ENCODE assay signal across 8 cellular contexts in genomic region chr10:12605580-12606405, GRCh38.
DNase-seq lines count a peak whose midpoint lies in the region; ATAC-seq and TF ChIP-seq lines count a peak whose summit lies in the region.

No MANE protein-coding gene starts in this region.

- no peaks in the 10 kb centered on the region for H4K20me1 ChIP-seq in H9 (ENCODE audit: control insufficient read depth, insufficient read depth, insufficient read length)

- no peak overlapping the region for H2BK5ac ChIP-seq in H9 (ENCODE audit: insufficient read length, low read length)

- H3K36me3 Mint-ChIP-seq in H9 (ENCODE audit: insufficient read depth in 1 of 3, low read depth in 3 of 3), result peaks cover 0 to 2% (median 1%) of the 10 kb centered on the region in 3 experiments; a peak in 3 of 7 replicates
- no peaks in the 10 kb centered on the region for H3K36me3 Mint-ChIP-seq in naive thymus-derived CD8-positive, alpha-beta T cell

- no peaks in the 10 kb centered on the region for H3K27me3 ChIP-seq in H9 (ENCODE audit: insufficient read depth, low read length)
- H3K27me3 ChIP-seq in testis, result no peaks in the 10 kb centered on the region

- H3K79me1 ChIP-seq in H9 (ENCODE audit: insufficient read depth, low read depth, low read length, poor library complexity, severe bottlenecking), result no peaks in the 10 kb centered on the region

- POLR2A ChIA-PET in naive thymus-derived CD8-positive, alpha-beta T cell (lab: Charles Lee), result interaction anchor here (0.7 to 1.7 kb wide), 9 partner anchors 11 to 256 kb away, joined by 3 to 11 read pairs (median 4); partner anchors contain the start of gene CAMK1D

- H4K5ac ChIP-seq in H9 (ENCODE audit: insufficient read length, low read depth, low read length), result no peak overlapping the region

- H3K23me2 ChIP-seq in H9 (ENCODE audit: insufficient read length, low read depth, low read length, poor library complexity, severe bottlenecking), result peaks cover 3% of the 10 kb centered on the region

- H3K18ac ChIP-seq in H9 (ENCODE audit: insufficient read length, low read depth, low read length), result no peak overlapping the region

- no peak overlapping the region for H4K8ac ChIP-seq in H9 (replicated peaks; ENCODE audit: insufficient read length, low read depth, low read length)

- no peak overlapping the region for H2BK12ac ChIP-seq in H9 (ENCODE audit: insufficient read length, low read depth, low read length)

- H3K9ac ChIP-seq in H9 (ENCODE audit: extremely low read depth, insufficient read length, low read length), result no peak overlapping the region

- DNase-seq in GM10266 (ENCODE audit: extremely low spot score), result peak; percentile 39
- no peak for DNase-seq in H9
- peak; percentile 79 for DNase-seq in NCI-H2029 (lab: John Stamatoyannopoulos, UW)
- DNase-seq in activated CD4-positive, alpha-beta T cell treated with anti-CD3 and anti-CD28 coated beads, Interleukin-2, amount 50 U/mL, for 4 hours, result peak; percentile 26 to 34
- DNase-seq in effector CD4-positive, alpha-beta T cell, result peak; percentile 13
- peak; percentile 21 to 79 (median 62) for DNase-seq in naive thymus-derived CD8-positive, alpha-beta T cell
- DNase-seq in testis, result peak; percentile 67
- DNase-seq in NCI-H1930 (lab: John Stamatoyannopoulos, UW), result no peak

- H3K4me1 ChIP-seq in H9 (ENCODE audit: insufficient read depth, low read length) (no peaks in the 10 kb centered on the region), testis (peaks cover 5% of the 10 kb centered on the region)

- H2AK5ac ChIP-seq in H9 (ENCODE audit: insufficient read length, low read length), result no peak overlapping the region

- peaks cover 0 to 3% of the 10 kb centered on the region in 2 experiments; a peak in 3 of 5 replicates for H3K9me3 Mint-ChIP-seq in H9
- H3K9me3 Mint-ChIP-seq in naive thymus-derived CD8-positive, alpha-beta T cell, result no peaks in the 10 kb centered on the region

- H3T11ph ChIP-seq in H9 (ENCODE audit: low read length), result no peak overlapping the region

- no peak for TF ChIP-seq POLR2A in testis (IDR thresholded peaks at IDR 0.05)

- no peak overlapping the region for H3K4ac ChIP-seq in H9 (ENCODE audit: low read depth, low read length)

- H3K14ac ChIP-seq in H9 (ENCODE audit: insufficient read depth, low read length), result peak overlapping the region; percentile 52; the same call in 1 of the 2 replicates

- H2BK120ac ChIP-seq in H9 (ENCODE audit: low read depth, low read length, poor library complexity, severe bottlenecking), result no peak overlapping the region

- H3K4me3 Mint-ChIP-seq in H9, result no peak overlapping the region
- peak overlapping the region; percentile 82 to 91 (median 86) for H3K4me3 Mint-ChIP-seq in naive thymus-derived CD8-positive, alpha-beta T cell

- peak overlapping the region; percentile 66 to 94 (median 76); a peak in 4 of 7 replicates for H3K27ac Mint-ChIP-seq in H9
- peak overlapping the region; percentile 93 to 99 (median 98) for H3K27ac Mint-ChIP-seq in naive thymus-derived CD8-positive, alpha-beta T cell

- H3K36me3 ChIP-seq in testis (ENCODE audit: low read depth, missing control alignments), result no peaks in the 10 kb centered on the region

- H3K9me3 ChIP-seq in H9 (ENCODE audit: control insufficient read depth, low read depth, low read length), result no peaks in the 10 kb centered on the region
- no peaks in the 10 kb centered on the region for H3K9me3 ChIP-seq in testis

- H4K91ac ChIP-seq in H9 (ENCODE audit: insufficient read length, low read depth, low read length), result no peak overlapping the region

- no peak overlapping the region for H2BK15ac ChIP-seq in H9 (ENCODE audit: low read depth, low read length)

- no peaks in the 10 kb centered on the region; the same call in 1 of the 2 replicates for H3K27me3 Mint-ChIP-seq in H9 (ENCODE audit: low read depth)
- H3K27me3 Mint-ChIP-seq in naive thymus-derived CD8-positive, alpha-beta T cell, result no peaks in the 10 kb centered on the region

- H3K4me2 ChIP-seq in H9 (ENCODE audit: insufficient read depth, insufficient read length, low read length), result no peak overlapping the region

- H3K4me3 ChIP-seq in testis, result no peak overlapping the region

- no peak overlapping the region for H3K23ac ChIP-seq in H9 (ENCODE audit: insufficient read length, low read depth, low read length)

- peaks cover 0 to 3% of the 10 kb centered on the region in 2 experiments; a peak in 1 of 4 replicates for H3K4me1 Mint-ChIP-seq in H9
- H3K4me1 Mint-ChIP-seq in naive thymus-derived CD8-positive, alpha-beta T cell, result peaks cover 12 to 39% (median 32%) of the 10 kb centered on the region in 4 donors

- no peak overlapping the region for H2AFZ ChIP-seq in H9 (ENCODE audit: low read length)

- no peaks in the 10 kb centered on the region for H3K79me2 ChIP-seq in H9 (ENCODE audit: insufficient read depth, low read length)

- intact Hi-C loops in testis (cut with DNase I; ENCODE audit: low total_unique reads), result no loop called here

- ATAC-seq in naive thymus-derived CD8-positive, alpha-beta T cell, result peak; percentile 85 to 87

- TF ChIP-seq CTCF in GM10266 (IDR thresholded peaks at IDR 0.05; ENCODE audit: control insufficient read depth, insufficient read depth, low read depth, missing control alignments) (no peak), H9 (conservative IDR thresholded peaks at IDR 0.05) (no peak), testis (IDR thresholded peaks at IDR 0.05) (no peak)

- H3K27ac ChIP-seq in H9 (ENCODE audit: insufficient read length, low read depth, low read length) (no peak overlapping the region), testis (peak overlapping the region; percentile 32 to 62)

- no peak overlapping the region for H3K56ac ChIP-seq in H9 (ENCODE audit: insufficient read length, low read depth, low read length)

- no CpG with 5 or more reads among the region's 27 CpGs for WGBS in H9 (ENCODE audit: extremely low coverage, insufficient read length, low lambda C conversion rate)
- 54 to 55% methylated on average over 16 to 27 of the region's 27 CpGs for WGBS in testis, 2 donors

- no peak overlapping the region for H2BK20ac ChIP-seq in H9 (ENCODE audit: low read depth, low read length, poor library complexity, severe bottlenecking)

Comparison
In these comparisons a context has a peak if more than half of its experiments do, and no peak if none do; other contexts are left out.
1. DNase-seq: peak in GM10266 (single experiment), NCI-H2029 (single experiment), activated CD4-positive, alpha-beta T cell treated with anti-CD3 and anti-CD28 coated beads, Interleukin-2, amount 50 U/mL, for 4 hours (2 of 2), effector CD4-positive, alpha-beta T cell (single experiment), naive thymus-derived CD8-positive, alpha-beta T cell (10 of 10) and testis (single experiment); none in H9 (single experiment) and NCI-H1930 (0 of 2).
2. H3K4me3 Mint-ChIP-seq: peak in naive thymus-derived CD8-positive, alpha-beta T cell (10 of 10); none in H9 (0 of 2).